Comparison of ENCODE assay signal across 25 cellular contexts in genomic region chr7:158354861-158355260, GRCh38.
"Had no signal": no experiment of that assay in that cellular context is flagged by ENCODE, and none has a peak within 500 bp of the region (broad histone marks: within the 10 kb centered on the region; RNA-seq: fewer than 3 reads in every experiment).

No MANE protein-coding gene starts in this region.

- DNase-seq: MG63, MM.1S, MV-4-11, NCI-H1048, NCI-H1092, NCI-H1105, NCI-H1417 treated with DMSO at 0.1 percent for 48 hours, NCI-H1436, NCI-H1436 treated with DMSO at 0.1 percent for 48 hours, NCI-H1694, NCI-H1694 treated with DMSO at 0.1 percent for 48 hours, NCI-H187, NCI-H187 treated with DMSO at 0.1 percent for 48 hours, NCI-H1930, NCI-H2029, NCI-H2029 treated with DMSO at 0.1 percent for 48 hours, NCI-H2107, NCI-H2171, NCI-H2171 treated with DMSO at 0.1 percent for 48 hours, NCI-H2227 treated with DMSO at 0.1 percent for 48 hours, NCI-H226, NCI-H446, NCI-H446 treated with DMSO at 0.1 percent for 48 hours, NCI-H510A had no signal

- H3K27ac ChIP-seq: KMS-11 had no signal

- H3K4me3 ChIP-seq: MG63 had no signal

- H3K27me3 ChIP-seq: MG63 had no signal

- H3K36me3 ChIP-seq: MG63 had no signal
